In genomic region chr16:21554795-21555585, GRCh38 we compare ENCODE assay signal across 8 cellular contexts. TPM values are rescaled to one million over a fixed set of nuclear protein-coding genes. Genes with fewer than 3 reads are reported as not detected.
DNase-seq lines count a peak whose midpoint lies in the region; ATAC-seq and TF ChIP-seq lines count a peak whose summit lies in the region.

No MANE protein-coding gene starts in this region.

- no peaks in the 10 kb centered on the region for H3K36me3 Mint-ChIP-seq in WTC11

- no peaks in the 10 kb centered on the region for H3K4me1 Mint-ChIP-seq in WTC11

- ATAC-seq in HG03342 (IDR thresholded peaks at IDR 0.05; ENCODE audit: unreplicated experiment) (peak; percentile 94), WTC11 (peak; percentile 87)

- no peaks in the 10 kb centered on the region for H3K9me3 Mint-ChIP-seq in WTC11

- peak overlapping the region; percentile 57 for H3K4me3 Mint-ChIP-seq in WTC11

- H3K4me3 ChIP-seq in cardiac fibroblast (replicated peaks in 1 of 2; ENCODE audit: low read depth in 2 of 2, low read length in 2 of 2): no peak overlapping the region

- TF ChIP-seq CTCF in WTC11 (IDR thresholded peaks at IDR 0.05): peak; percentile 82
- TF ChIP-seq CTCF in cardiac fibroblast (IDR thresholded peaks at IDR 0.05; ENCODE audit: low read depth, low read length): peak; percentile 99

- peak; percentile 27 for TF ChIP-seq POLR2A in GM19193 (IDR thresholded peaks at IDR 0.05; ENCODE audit: extremely low read depth, insufficient read depth, insufficient read length)

- H3K27me3 Mint-ChIP-seq in WTC11 (ENCODE audit: low read depth): peaks cover 2% of the 10 kb centered on the region

- peak overlapping the region; percentile 76 for H3K27ac Mint-ChIP-seq in WTC11

- POLR2A ChIA-PET in WTC11 (lab: Charles Lee): interaction anchor here (0.6 to 0.7 kb wide), 2 partner anchors 452 to 1845 kb away, joined by 5 to 8 read pairs; no protein-coding TSS in a partner anchor

- DNase-seq in AG20443 (ENCODE audit: low spot score) (peak; percentile 96), NCI-H226 (peak; percentile 69), WTC11 (ENCODE audit: low spot score) (peak; percentile 88), cardiac fibroblast (ENCODE audit: low read depth in 2 of 2) (peak; percentile 79 to 86), islet precursor cell (peak; percentile 93)
- DNase-seq in stimulated activated CD4-positive, alpha-beta T cell treated with anti-CD3 and anti-CD28 coated beads, Interleukin-15, amount 100 ng/mL, for 24 hours: peak; percentile 97

- CTCF ChIA-PET in WTC11 (lab: Charles Lee): interaction anchor here (0.6 kb wide), 1 partner anchor 1258 kb away, joined by 4 read pairs; no protein-coding TSS in a partner anchor

TF ChIP-seq in WTC11, 78 proteins besides CTCF, POLR2A, EP300 and RAD21:
- TF ChIP-seq, protein P1, sequence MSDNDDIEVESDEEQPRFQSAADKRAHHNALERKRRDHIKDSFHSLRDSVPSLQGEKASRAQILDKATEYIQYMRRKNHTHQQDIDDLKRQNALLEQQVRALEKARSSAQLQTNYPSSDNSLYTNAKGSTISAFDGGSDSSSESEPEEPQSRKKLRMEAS (CRISPR knock-in tag; IDR thresholded peaks at IDR 0.05): peak; percentile 38; the same call in 1 of the 2 replicates
- TF ChIP-seq ZNF232 (CRISPR knock-in tag; IDR thresholded peaks at IDR 0.05) (0 out of 2 replicates have a peak, but pooled peaks have one; percentile 76), GABPB1 (CRISPR knock-in tag; IDR thresholded peaks at IDR 0.05) (peak; percentile 78), ZNF121 (CRISPR knock-in tag; IDR thresholded peaks at IDR 0.05) (peak; percentile 92), ATF2 (CRISPR knock-in tag; IDR thresholded peaks at IDR 0.05; ENCODE audit: borderline replicate concordance, low read depth) (no peak), RORB (CRISPR knock-in tag; IDR thresholded peaks at IDR 0.05) (no peak), ETV6 (CRISPR knock-in tag; IDR thresholded peaks at IDR 0.05) (0 out of 2 replicates have a peak, but pooled peaks have one; percentile 48)
TF ChIP-seq in WTC11: peak in this region for 5.

RNA-seq across cellular contexts. Expression of gene METTL9, which starts 44.4 kb away (rescaled TPM):
- total RNA-seq in WTC11 (2021): 94.6 to 110 TPM (median 99.0 TPM) in 3 replicates
